12 cellular contexts compared by ENCODE assay signal in the genomic region with DNA sequence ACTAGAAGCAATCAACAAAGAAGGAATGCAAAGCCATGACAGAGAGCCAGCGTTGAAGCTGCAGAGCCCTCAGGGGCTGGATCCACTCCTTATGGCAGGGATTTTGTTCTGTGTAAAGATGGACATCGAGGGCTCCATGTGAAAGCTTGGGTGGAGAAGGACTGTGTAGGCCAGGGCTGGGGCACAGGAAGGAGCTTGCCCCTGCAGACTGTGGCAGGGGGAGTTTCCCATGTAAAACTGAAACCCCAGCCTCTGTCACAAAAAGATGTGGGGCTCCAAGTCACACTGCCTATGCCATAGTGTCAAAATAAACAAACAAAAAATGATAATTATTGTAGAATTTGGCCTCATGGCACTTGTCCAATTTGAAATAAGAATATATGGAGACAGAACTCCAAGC.
A peak's percentile ranks its signal among the peaks of the same experiment; 100 is the strongest.
DNase-seq lines count a peak whose midpoint lies in the region; ATAC-seq, FAIRE-seq and TF ChIP-seq lines count a peak whose summit lies in the region.
"Had no signal": no experiment of that assay in that cellular context is flagged by ENCODE, and none has a peak within 500 bp of the region (broad histone marks: within the 10 kb centered on the region; RNA-seq: fewer than 3 reads in every experiment).

No MANE protein-coding gene starts in this region.

- H3K4me3 Mint-ChIP-seq in T-helper 1 cell treated with Interleukin-12 subunit alpha and Interleukin-12 subunit beta and Interleukin-4 antibody, amounts not matched to agents 30 μg/mL and 1 μg/mL, for 36 hours = no peak overlapping the region

- no peak for FAIRE-seq in D721Med (lab: Jason Lieb, UNC)
- FAIRE-seq: endothelial cell of umbilical vein had no signal

- H3K9me3 Mint-ChIP-seq in T-helper 1 cell treated with Interleukin-12 subunit alpha and Interleukin-12 subunit beta and Interleukin-4 antibody, amounts not matched to agents 30 μg/mL and 1 μg/mL, for 36 hours = peaks cover 7% of the 10 kb centered on the region

- ATAC-seq in GM18511 (IDR thresholded peaks at IDR 0.05; ENCODE audit: unreplicated experiment) (peak; percentile 81), GM19468 (IDR thresholded peaks at IDR 0.05; ENCODE audit: extremely low read depth, unreplicated experiment) (peak; percentile 36), HG03039 (IDR thresholded peaks at IDR 0.05; ENCODE audit: unreplicated experiment) (peak; percentile 60)

- TF ChIP-seq CTCF in D721Med (IDR thresholded peaks at IDR 0.05; ENCODE audit: insufficient read depth, missing control alignments) = no peak

- no peak for DNase-seq in NCI-H1092 treated with DMSO at 0.1 percent for 48 hours (lab: John Stamatoyannopoulos, UW)
- no peak for DNase-seq in stimulated activated CD4-positive, alpha-beta T cell treated with anti-CD3 and anti-CD28 coated beads, Interleukin-15, amount 100 ng/mL, for 24 hours
- no peak for DNase-seq in cerebellar cortex (ENCODE audit: low spot score)
- no peak for DNase-seq in D721Med (ENCODE audit: insufficient read length, low spot score)
- DNase-seq: C1 segment of cervical spinal cord, NCI-H774, SW 1271 had no signal

- H3K36me3 Mint-ChIP-seq in T-helper 1 cell treated with Interleukin-12 subunit alpha and Interleukin-12 subunit beta and Interleukin-4 antibody, amounts not matched to agents 30 μg/mL and 1 μg/mL, for 36 hours (ENCODE audit: low read depth) = peaks cover 2% of the 10 kb centered on the region

- peaks cover 19% of the 10 kb centered on the region for H3K4me1 Mint-ChIP-seq in T-helper 1 cell treated with Interleukin-12 subunit alpha and Interleukin-12 subunit beta and Interleukin-4 antibody, amounts not matched to agents 30 μg/mL and 1 μg/mL, for 36 hours (ENCODE audit: low read depth)

- H3K27me3 Mint-ChIP-seq in T-helper 1 cell treated with Interleukin-12 subunit alpha and Interleukin-12 subunit beta and Interleukin-4 antibody, amounts not matched to agents 30 μg/mL and 1 μg/mL, for 36 hours (ENCODE audit: low read depth) = peaks cover 24% of the 10 kb centered on the region

- peak overlapping the region; percentile 32 for H3K27ac Mint-ChIP-seq in T-helper 1 cell treated with Interleukin-12 subunit alpha and Interleukin-12 subunit beta and Interleukin-4 antibody, amounts not matched to agents 30 μg/mL and 1 μg/mL, for 36 hours
